35 cellular contexts compared by ENCODE assay signal in the genomic region with DNA sequence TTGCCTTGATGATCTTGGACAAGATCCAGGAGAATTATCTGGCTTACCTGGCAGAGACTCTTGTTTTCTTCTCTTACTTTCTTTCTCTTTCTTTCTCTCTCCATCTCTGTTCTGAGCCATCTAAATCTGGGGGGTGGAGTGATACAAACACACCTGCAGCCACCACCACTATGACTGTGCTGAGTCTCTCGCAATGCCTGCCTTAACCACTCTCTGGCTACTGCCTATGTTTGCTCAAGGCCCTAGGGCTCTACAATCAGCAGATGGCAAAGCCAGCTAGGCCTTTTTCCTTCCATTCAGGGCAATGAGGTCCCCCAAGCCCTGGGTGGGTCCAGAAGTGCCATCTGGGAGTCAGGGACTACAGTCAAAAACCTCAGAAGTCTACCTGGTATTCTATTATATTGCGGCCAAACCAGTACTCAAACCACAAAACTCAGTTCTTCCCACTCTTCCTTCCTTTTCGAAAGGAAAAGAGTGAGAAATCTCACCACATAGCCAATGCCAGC.
"Had no signal": no experiment of that assay in that cellular context is flagged by ENCODE, and none has a peak within 500 bp of the region (broad histone marks: within the 10 kb centered on the region; RNA-seq: fewer than 3 reads in every experiment).

No MANE protein-coding gene starts in this region.

- H3K4me3 ChIP-seq: MG63 had no signal

- DNase-seq: Karpas-422, Kasumi-1, KBM-7, KG1, MG63, MV-4-11, NCI-H1048, NCI-H1092, NCI-H1092 treated with DMSO at 0.1 percent for 48 hours, NCI-H1105, NCI-H1105 treated with DMSO at 0.1 percent for 48 hours, NCI-H1417, NCI-H1417 treated with DMSO at 0.1 percent for 48 hours, NCI-H1436, NCI-H1436 treated with DMSO at 0.1 percent for 48 hours, NCI-H146, NCI-H1694, NCI-H1694 treated with DMSO at 0.1 percent for 48 hours, NCI-H187, NCI-H187 treated with DMSO at 0.1 percent for 48 hours, NCI-H1930, NCI-H2029, NCI-H2029 treated with DMSO at 0.1 percent for 48 hours, NCI-H2081, NCI-H2081 treated with DMSO at 0.1 percent for 48 hours, NCI-H2107, NCI-H2171, NCI-H2171 treated with DMSO at 0.1 percent for 48 hours, NCI-H2227 treated with DMSO at 0.1 percent for 48 hours, NCI-H226, NCI-H345, NCI-H446, NCI-H446 treated with DMSO at 0.1 percent for 48 hours, NCI-H510A had no signal

- H3K27me3 ChIP-seq: MG63 had no signal

- H3K4me2 ChIP-seq: KMS-11 had no signal

- H3K9ac ChIP-seq: KMS-11 had no signal

- H3K27ac ChIP-seq: KMS-11 had no signal

- H3K36me3 ChIP-seq: MG63 had no signal
